12 cellular contexts compared by ENCODE assay signal in genomic region chr2:24132543-24132942, GRCh38. TPM values are rescaled to one million over a fixed set of nuclear protein-coding genes. Genes with fewer than 3 reads are reported as not detected.
"Had no signal": no experiment of that assay in that cellular context is flagged by ENCODE, and none has a peak within 500 bp of the region (broad histone marks: within the 10 kb centered on the region; RNA-seq: fewer than 3 reads in every experiment).

No MANE protein-coding gene starts in this region.

- FAIRE-seq: H1, H54 had no signal

- DNase-seq: GM23248, GOT3, H7, H9, HCEC 1CT, HFFc6 had no signal

- H3K9ac ChIP-seq: GM23248 had no signal

- H3K36me3 ChIP-seq: HAP-1 had no signal

- H3K4me1 ChIP-seq: HAP-1 had no signal

- H3K4me3 Mint-ChIP-seq: GM23338, H9, HFFc6 had no signal

- H3K4me1 Mint-ChIP-seq: GM23338 had no signal

- H2AFZ ChIP-seq: GM23248, GM23338 had no signal

- H3K27ac ChIP-seq: GM23248 had no signal

- ATAC-seq: GM23338, HCT116 had no signal

- H3K27ac Mint-ChIP-seq: GM23338, H9, HFFc6 had no signal

- H3K4me3 ChIP-seq: GM23248, GM23338, HAP-1 had no signal

- H3K4me2 ChIP-seq: GM23338 had no signal

RNA-seq across cellular contexts. Expression of gene PFN4, which starts 9.4 kb away (rescaled TPM):
- total RNA-seq: GM23248, H1, H7, H9 had no signal
- polyA plus RNA-seq: GM23338, H1 had no signal

RNA-seq across cellular contexts. Expression of gene FAM228A, which starts 42.3 kb away (rescaled TPM):
- total RNA-seq: H1, H4, H9, HFFc6 had no signal
- polyA plus RNA-seq: GM23248, H1 had no signal
